25 cellular contexts compared by ENCODE assay signal in the genomic region with DNA sequence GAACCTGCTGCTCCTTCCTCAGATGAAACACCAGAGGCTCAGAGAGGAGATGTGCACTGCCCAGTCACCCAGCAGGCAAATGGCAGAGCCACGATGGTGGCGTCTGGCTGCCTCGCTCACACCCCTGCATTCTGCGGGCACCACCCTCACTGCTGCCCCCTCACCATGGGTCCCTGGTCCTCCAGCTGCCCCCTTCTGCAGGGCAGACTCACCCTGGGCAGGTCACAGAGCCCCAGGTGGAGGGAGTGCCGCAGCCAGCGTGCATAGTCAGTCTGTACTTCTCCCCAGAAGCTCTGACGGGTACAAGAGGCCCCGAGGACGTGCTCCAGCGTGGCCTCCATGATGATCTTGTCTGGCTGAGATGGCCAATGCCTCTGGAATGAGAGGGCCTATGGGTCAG. TPM values are rescaled to one million over a fixed set of nuclear protein-coding genes. Genes with fewer than 3 reads are reported as not detected.
"Had no signal": no experiment of that assay in that cellular context is flagged by ENCODE, and none has a peak within 500 bp of the region (broad histone marks: within the 10 kb centered on the region; RNA-seq: fewer than 3 reads in every experiment).

No MANE protein-coding gene starts in this region.

- H3K27me3 ChIP-seq: ascending aorta, cardiac muscle cell, neutrophil, ovary, sigmoid colon, tibial nerve had no signal

- H3K9me3 ChIP-seq: ascending aorta, heart left ventricle, left lung, mucosa of descending colon, neutrophil, ovary, prostate gland, sigmoid colon, tibial nerve had no signal

- H3K36me3 ChIP-seq: ascending aorta, cardiac muscle cell, heart left ventricle, left lung, ovary, prostate gland, sigmoid colon, tibial nerve, WERI-Rb-1 had no signal

- H3K27ac Mint-ChIP-seq: activated naive CD4-positive, alpha-beta T cell treated with anti-CD3 and anti-CD28 coated beads for 36 hours; activated naive CD8-positive, alpha-beta T cell treated with anti-CD3 and anti-CD28 coated beads, Interleukin-2, amount 10 ng/mL, durations not matched to agents 7 days and 5 days; brain; nephron had no signal

- DNase-seq: activated CD4-positive, alpha-beta T cell treated with anti-CD3 and anti-CD28 coated beads for 48 hours; activated CD4-positive, alpha-beta T cell treated with anti-CD3 and anti-CD28 coated beads, Interleukin-2, amount 50 U/mL, for 48 hours; activated CD8-positive, alpha-beta memory T cell treated with anti-CD3 and anti-CD28 coated beads for 24 hours; activated effector memory CD4-positive, alpha-beta T cell treated with anti-CD3 and anti-CD28 coated beads, Interleukin-2, amount 50 U/mL, for 16 hours; activated naive CD4-positive, alpha-beta T cell treated with anti-CD3 and anti-CD28 coated beads for 36 hours; activated naive CD8-positive, alpha-beta T cell treated with anti-CD3 and anti-CD28 coated beads, Interleukin-2, amount 10 ng/mL, durations not matched to agents 7 days and 5 days; foreskin fibroblast; kidney glomerular epithelial cell; left lung; mucosa of descending colon; retina; sigmoid colon; small intestine; stimulated activated CD4-positive, alpha-beta T cell treated with anti-CD3 and anti-CD28 coated beads, Interleukin-1b, Interleukin-23, amount 100 ng/mL, for 48 hours; stimulated activated naive CD4-positive, alpha-beta T cell; WERI-Rb-1 had no signal

- H3K27ac ChIP-seq: ascending aorta, cardiac muscle cell, heart left ventricle, left lung, neutrophil, ovary, prostate gland, sigmoid colon, tibial nerve, WERI-Rb-1 had no signal

- H3K36me3 Mint-ChIP-seq: activated naive CD8-positive, alpha-beta T cell treated with anti-CD3 and anti-CD28 coated beads, Interleukin-2, amount 10 ng/mL, durations not matched to agents 7 days and 5 days; brain had no signal

- FAIRE-seq: small intestine had no signal

- H3K9me3 Mint-ChIP-seq: activated naive CD4-positive, alpha-beta T cell treated with anti-CD3 and anti-CD28 coated beads for 36 hours; activated naive CD8-positive, alpha-beta T cell treated with anti-CD3 and anti-CD28 coated beads, Interleukin-2, amount 10 ng/mL, durations not matched to agents 7 days and 5 days; nephron had no signal

- H3K4me3 ChIP-seq: ascending aorta, cardiac muscle cell, heart left ventricle, left lung, mucosa of descending colon, ovary, prostate gland, sigmoid colon, tibial nerve had no signal

- H3K4me1 ChIP-seq: left lung, prostate gland had no signal

- H3K4me3 Mint-ChIP-seq: activated naive CD4-positive, alpha-beta T cell treated with anti-CD3 and anti-CD28 coated beads for 36 hours; activated naive CD8-positive, alpha-beta T cell treated with anti-CD3 and anti-CD28 coated beads, Interleukin-2, amount 10 ng/mL, durations not matched to agents 7 days and 5 days; brain; nephron had no signal

RNA-seq across cellular contexts. Expression of gene RMI2, which starts 52.9 kb away (rescaled TPM):
- total RNA-seq: ascending aorta had no signal
